In the genomic region with DNA sequence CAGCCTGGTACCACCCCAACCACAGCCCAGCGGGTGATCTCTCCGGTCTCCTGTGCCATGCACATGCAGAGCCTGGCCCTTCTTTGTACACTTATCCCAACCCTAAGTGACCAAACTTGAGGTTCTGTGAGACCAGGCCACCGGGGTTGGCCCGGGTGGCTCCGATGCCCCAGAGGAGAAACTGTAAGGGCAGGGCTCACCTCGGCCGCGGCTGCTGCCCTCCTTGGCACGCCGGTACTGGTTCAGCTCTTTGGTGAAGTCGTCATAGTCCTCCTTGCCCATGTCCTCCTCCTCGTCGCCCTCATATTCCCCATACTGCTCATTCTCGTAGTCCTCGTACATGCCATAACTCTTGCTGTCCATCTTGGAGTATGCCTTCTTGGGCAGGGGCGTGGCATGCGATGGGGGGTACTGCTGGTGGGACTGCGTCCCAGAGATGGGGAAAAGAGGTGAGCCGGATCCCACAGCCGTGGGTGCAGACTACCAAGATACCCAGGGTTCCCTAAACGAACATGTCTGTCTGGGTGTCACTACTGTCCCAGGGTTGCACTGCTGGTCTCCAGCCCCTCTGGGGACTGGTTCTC, we compare ENCODE assay signal across 30 cellular contexts. TPM values are rescaled to one million over a fixed set of nuclear protein-coding genes. Genes with fewer than 3 reads are reported as not detected.
A peak's percentile ranks its signal among the peaks of the same experiment; 100 is the strongest.
DNase-seq lines count a peak whose midpoint lies in the region; ATAC-seq, FAIRE-seq and TF ChIP-seq lines count a peak whose summit lies in the region.
"Had no signal": no experiment of that assay in that cellular context is flagged by ENCODE, and none has a peak within 500 bp of the region (broad histone marks: within the 10 kb centered on the region; RNA-seq: fewer than 3 reads in every experiment).

No MANE protein-coding gene starts in this region.

- TF ChIP-seq CTCF in CD14-positive monocyte (IDR thresholded peaks at IDR 0.05) (no peak), Calu3 (IDR thresholded peaks at IDR 0.05; ENCODE audit: unreplicated experiment) (no peak), osteoblast (IDR thresholded peaks at IDR 0.05; ENCODE audit: extremely low read depth, low read depth, low read length) (no peak), omental fat pad (IDR thresholded peaks at IDR 0.05) (no peak)

- H3K4me3 Mint-ChIP-seq in CD14-positive monocyte: no peak overlapping the region
- H3K4me3 Mint-ChIP-seq in Calu3 (ENCODE audit: low read depth, unreplicated experiment): no peak overlapping the region
- peak overlapping the region; percentile 65 for H3K4me3 Mint-ChIP-seq in activated T-helper 17 cell treated with anti-CD3 and anti-CD28 coated beads, Interleukin-2, amount 50 U/mL, for 72 hours
- H3K4me3 Mint-ChIP-seq: activated naive CD8-positive, alpha-beta T cell treated with anti-CD3 and anti-CD28 coated beads for 36 hours; CD4-positive, alpha-beta T cell; naive B cell; type B pancreatic cell had no signal

- H3K4me1 Mint-ChIP-seq in CD14-positive monocyte (no peaks in the 10 kb centered on the region), Calu3 (ENCODE audit: low read depth, unreplicated experiment) (peaks cover 27% of the 10 kb centered on the region)
- H3K4me1 Mint-ChIP-seq in activated T-helper 17 cell treated with anti-CD3 and anti-CD28 coated beads, Interleukin-2, amount 50 U/mL, for 72 hours: peaks cover 10% of the 10 kb centered on the region

- no peak overlapping the region for H3K4me3 ChIP-seq in osteoblast (ENCODE audit: insufficient read depth, low read length)
- H3K4me3 ChIP-seq: esophagus squamous epithelium, GM12878, pancreas, smooth muscle cell had no signal

- intact Hi-C loops in CD14-positive monocyte (cut with micrococcal nuclease): no loop called here
- intact Hi-C loops in Calu3 (cut with micrococcal nuclease; ENCODE audit: unreplicated experiment): no loop called here

- peaks cover 57% of the 10 kb centered on the region for H3K36me3 ChIP-seq in osteoblast (ENCODE audit: insufficient read depth, low read length)

- H3K4me1 ChIP-seq in osteoblast (ENCODE audit: insufficient read depth, low read length): peaks cover 1% of the 10 kb centered on the region

- no peak overlapping the region for H2AFZ ChIP-seq in osteoblast (ENCODE audit: low read length)

- no peaks in the 10 kb centered on the region for H3K9me3 ChIP-seq in osteoblast (ENCODE audit: low read depth, low read length)
- H3K9me3 ChIP-seq: esophagus squamous epithelium, pancreas had no signal

- no peak overlapping the region for H3K27ac ChIP-seq in osteoblast (ENCODE audit: low read depth, low read length)
- H3K27ac ChIP-seq: esophagus squamous epithelium, pancreas had no signal

- peaks cover 0 to 2% (median 0%) of the 10 kb centered on the region in 3 donors for H3K27me3 Mint-ChIP-seq in CD14-positive monocyte (ENCODE audit: low read depth in 3 of 3)
- no peaks in the 10 kb centered on the region for H3K27me3 Mint-ChIP-seq in Calu3 (ENCODE audit: unreplicated experiment)
- H3K27me3 Mint-ChIP-seq in activated T-helper 17 cell treated with anti-CD3 and anti-CD28 coated beads, Interleukin-2, amount 50 U/mL, for 72 hours: no peaks in the 10 kb centered on the region
- H3K27me3 Mint-ChIP-seq: activated naive CD8-positive, alpha-beta T cell treated with anti-CD3 and anti-CD28 coated beads for 36 hours; CD4-positive, alpha-beta T cell; naive B cell; type B pancreatic cell had no signal

- DNase-seq in CD14-positive monocyte (ENCODE audit: low spot score) (no peak), Calu3 (no peak), osteoblast (ENCODE audit: insufficient read length, low spot score, missing footprints) (peak; percentile 46), omental fat pad (ENCODE audit: low spot score) (no peak), urothelium cell line (ENCODE audit: low spot score) (no peak)
- DNase-seq: activated naive CD8-positive, alpha-beta T cell treated with anti-CD3 and anti-CD28 coated beads for 36 hours; caudate nucleus; CD4-positive, alpha-beta T cell; dermis blood vessel endothelial cell; EL; esophagus squamous epithelium; foreskin melanocyte; hippocampal formation; mesenchymal stem cell; naive B cell; NCI-H1105 treated with DMSO at 0.1 percent for 48 hours; NCI-H2029; NCI-H2227 treated with DMSO at 0.1 percent for 48 hours; retina; RPMI8226; stimulated activated CD4-positive, alpha-beta T cell treated with anti-CD3 and anti-CD28 coated beads, Interleukin-1b, Interleukin-23, amount 100 ng/mL, for 48 hours; stimulated activated CD8-positive, alpha-beta memory T cell treated with anti-CD3 and anti-CD28 coated beads, Interleukin-4, amount 100 ng/mL, for 48 hours had no signal

- CTCF ChIA-PET in Calu3 (lab: Charles Lee): no interaction called here

- H3K27ac Mint-ChIP-seq in CD14-positive monocyte (peak overlapping the region in 4 of 7 donors; percentile 32 to 46 (median 39)), Calu3 (ENCODE audit: unreplicated experiment) (peak overlapping the region; percentile 26)
- H3K27ac Mint-ChIP-seq in activated T-helper 17 cell treated with anti-CD3 and anti-CD28 coated beads, Interleukin-2, amount 50 U/mL, for 72 hours: no peak overlapping the region
- H3K27ac Mint-ChIP-seq: CD4-positive, alpha-beta T cell; type B pancreatic cell had no signal

- H3K36me3 Mint-ChIP-seq in CD14-positive monocyte (peaks cover 76 to 98% of the 10 kb centered on the region in 2 donors), Calu3 (ENCODE audit: insufficient read depth, unreplicated experiment) (peaks cover 85% of the 10 kb centered on the region)
- peaks cover 99% of the 10 kb centered on the region for H3K36me3 Mint-ChIP-seq in activated T-helper 17 cell treated with anti-CD3 and anti-CD28 coated beads, Interleukin-2, amount 50 U/mL, for 72 hours (ENCODE audit: low read depth)

- H3K9me3 Mint-ChIP-seq in CD14-positive monocyte (no peaks in the 10 kb centered on the region), Calu3 (ENCODE audit: low read depth, unreplicated experiment) (no peaks in the 10 kb centered on the region)
- no peaks in the 10 kb centered on the region for H3K9me3 Mint-ChIP-seq in activated T-helper 17 cell treated with anti-CD3 and anti-CD28 coated beads, Interleukin-2, amount 50 U/mL, for 72 hours
- H3K9me3 Mint-ChIP-seq: activated naive CD8-positive, alpha-beta T cell treated with anti-CD3 and anti-CD28 coated beads for 36 hours; CD4-positive, alpha-beta T cell; naive B cell; type B pancreatic cell had no signal

- no peak for FAIRE-seq in urothelium cell line (lab: Jason Lieb, UNC)
- FAIRE-seq: astrocyte, endometrium, GM12878, pancreas had no signal

- no peak for ATAC-seq in activated T-helper 17 cell treated with anti-CD3 and anti-CD28 coated beads, Interleukin-2, amount 50 U/mL, for 72 hours (replicated peaks)
- ATAC-seq in omental fat pad (ENCODE audit: low FRiP score) (no peak), GM18511 (IDR thresholded peaks at IDR 0.05; ENCODE audit: unreplicated experiment) (no peak)
- ATAC-seq: GM12878 had no signal

- peaks cover 37% of the 10 kb centered on the region for H3K79me2 ChIP-seq in osteoblast (ENCODE audit: insufficient read depth, low read length)

- BruUV-seq in Calu3 (replicated peaks; lab: Mats Ljungman, UMichigan): no TSS peak

- H3K4me2 ChIP-seq in osteoblast (ENCODE audit: insufficient read depth, low read length): no peak overlapping the region
- H3K4me2 ChIP-seq: smooth muscle cell had no signal

- H4K20me1 ChIP-seq in osteoblast (ENCODE audit: insufficient read depth, low read length): no peaks in the 10 kb centered on the region

- H3K27me3 ChIP-seq in osteoblast (ENCODE audit: insufficient read depth, low read length): no peaks in the 10 kb centered on the region
- H3K27me3 ChIP-seq: esophagus squamous epithelium, pancreas had no signal

RNA-seq across cellular contexts. Expression of gene ZC3H4, which starts 23.7 kb away (rescaled TPM):
- polyA plus RNA-seq in CD14-positive monocyte: under 1 TPM; 0.24 to 0.60 TPM
- total RNA-seq in Calu3 (2022): 73.0 and 85.2 TPM in 2 replicates
- total RNA-seq in activated T-helper 17 cell treated with anti-CD3 and anti-CD28 coated beads, Interleukin-2, amount 50 U/mL, for 72 hours: 100 to 1,000 TPM; 117 to 166 TPM
- total RNA-seq in osteoblast: 10.9 and 14.1 TPM in 2 replicates
- 10 to 100 TPM; 13.1 to 20.9 (median 18.0) TPM for total RNA-seq in omental fat pad

RNA-seq across cellular contexts. Expression of gene SAE1, which starts 40.8 kb away (rescaled TPM):
- polyA plus RNA-seq in CD14-positive monocyte: 10 to 100 TPM; 46.5 to 54.2 TPM
- total RNA-seq in Calu3 (2022) (169 and 174 TPM in 2 replicates), osteoblast (99.9 and 105 TPM in 2 replicates), omental fat pad (10 to 100 TPM; 36.5 to 50.7 (median 49.2) TPM)
- total RNA-seq in activated T-helper 17 cell treated with anti-CD3 and anti-CD28 coated beads, Interleukin-2, amount 50 U/mL, for 72 hours: 100 to 1,000 TPM; 151 to 184 TPM

RNA-seq across cellular contexts. Expression of gene TMEM160, which starts 41.4 kb away (rescaled TPM):
- 100 to 1,000 TPM; 103 to 159 TPM for polyA plus RNA-seq in CD14-positive monocyte
- 55.7 and 61.5 TPM in 2 replicates for total RNA-seq in Calu3 (2022)
- 10 to 100 TPM; 18.6 to 56.3 TPM for total RNA-seq in activated T-helper 17 cell treated with anti-CD3 and anti-CD28 coated beads, Interleukin-2, amount 50 U/mL, for 72 hours
- total RNA-seq in osteoblast: 13.4 and 15.3 TPM in 2 replicates
- 10 to 100 TPM; 17.5 to 35.0 (median 22.8) TPM for total RNA-seq in omental fat pad
